1 cellular context compared by ENCODE assay signal in the genomic region with DNA sequence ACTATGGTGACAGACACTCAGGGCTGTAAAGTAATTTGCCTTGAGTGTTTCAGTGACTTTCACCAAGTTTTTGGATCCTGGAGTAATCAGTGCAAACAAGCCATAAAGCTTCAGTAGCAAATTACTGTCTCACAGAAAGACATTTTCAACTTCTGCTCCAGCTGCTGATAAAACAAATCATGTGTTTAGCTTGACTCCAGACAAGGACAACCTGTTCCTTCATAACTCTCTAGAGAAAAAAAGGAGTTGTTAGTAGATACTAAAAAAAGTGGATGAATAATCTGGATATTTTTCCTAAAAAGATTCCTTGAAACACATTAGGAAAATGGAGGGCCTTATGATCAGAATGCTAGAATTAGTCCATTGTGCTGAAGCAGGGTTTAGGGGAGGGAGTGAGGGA.
TF ChIP-seq lines count a peak whose summit lies in the region.

No MANE protein-coding gene starts in this region.

TF ChIP-seq in IMR-90, 13 proteins besides CTCF, POLR2A, EP300 and RAD21 (continued from another document):
- TF ChIP-seq, protein P1, sequence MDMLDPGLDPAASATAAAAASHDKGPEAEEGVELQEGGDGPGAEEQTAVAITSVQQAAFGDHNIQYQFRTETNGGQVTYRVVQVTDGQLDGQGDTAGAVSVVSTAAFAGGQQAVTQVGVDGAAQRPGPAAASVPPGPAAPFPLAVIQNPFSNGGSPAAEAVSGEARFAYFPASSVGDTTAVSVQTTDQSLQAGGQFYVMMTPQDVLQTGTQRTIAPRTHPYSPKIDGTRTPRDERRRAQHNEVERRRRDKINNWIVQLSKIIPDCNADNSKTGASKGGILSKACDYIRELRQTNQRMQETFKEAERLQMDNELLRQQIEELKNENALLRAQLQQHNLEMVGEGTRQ (IDR thresholded peaks at IDR 0.05; ENCODE audit: low read depth, low read length), result no peak
